7 cellular contexts compared by ENCODE assay signal in genomic region chr21:44976556-44977270, GRCh38. TPM values are rescaled to one million over a fixed set of nuclear protein-coding genes. Genes with fewer than 3 reads are reported as not detected.
DNase-seq lines count a peak whose midpoint lies in the region; ATAC-seq and TF ChIP-seq lines count a peak whose summit lies in the region.
"Not testable (repeated sequence)": the region's sequence is repeated elsewhere in the genome, so short reads cannot be mapped to it uniquely, and the experiment has no call there.

No MANE protein-coding gene starts in this region.

- in situ Hi-C loops in astrocyte of the spinal cord (cut with HindIII; ENCODE audit: low sequenced_read_pairs): not testable (repeated sequence)

- not testable (repeated sequence) for H3K9me2 ChIP-seq in PC-3 (replicated peaks; ENCODE audit: low read length)

- peak; percentile 19 for TF ChIP-seq CTCF in Calu3 (IDR thresholded peaks at IDR 0.05; ENCODE audit: unreplicated experiment)
- TF ChIP-seq CTCF in PC-3 (conservative IDR thresholded peaks at IDR 0.05; ENCODE audit: low read depth, low read length): peak; percentile 41; the same call in 1 of the 2 replicates
- TF ChIP-seq CTCF in astrocyte of the spinal cord (IDR thresholded peaks at IDR 0.05; ENCODE audit: low read depth, low read length): peak; percentile 38
- peak; percentile 68 for TF ChIP-seq CTCF in endodermal cell (conservative IDR thresholded peaks at IDR 0.05)
- peak; percentile 13 for TF ChIP-seq CTCF in cardiac muscle cell (IDR thresholded peaks at IDR 0.05; ENCODE audit: low read depth, low read length)
- TF ChIP-seq CTCF in neural crest cell (conservative IDR thresholded peaks at IDR 0.05): peak; percentile 50
- TF ChIP-seq CTCF in smooth muscle cell (IDR thresholded peaks at IDR 0.05; ENCODE audit: borderline replicate concordance, insufficient read depth, poor library complexity, severe bottlenecking): peak; percentile 34

- ATAC-seq in PC-3: not testable (repeated sequence)

- intact Hi-C loops in Calu3 (cut with micrococcal nuclease; ENCODE audit: unreplicated experiment); PC-3 (cut with micrococcal nuclease): not testable (repeated sequence)

- H3K27me3 Mint-ChIP-seq in Calu3 (ENCODE audit: unreplicated experiment); endodermal cell (ENCODE audit: insufficient read depth); neural crest cell (ENCODE audit: low read depth): not testable (repeated sequence)

- not testable (repeated sequence) for H3K27ac Mint-ChIP-seq in Calu3 (ENCODE audit: unreplicated experiment); endodermal cell; neural crest cell (ENCODE audit: unreplicated experiment)

- not testable (repeated sequence) for H3K79me2 ChIP-seq in PC-3 (ENCODE audit: low read length); smooth muscle cell (ENCODE audit: low read depth)

- not testable (repeated sequence) for H3K36me3 Mint-ChIP-seq in Calu3 (ENCODE audit: insufficient read depth, unreplicated experiment); neural crest cell (ENCODE audit: low read depth)
- peaks cover 22% of the 10 kb centered on the region for H3K36me3 Mint-ChIP-seq in endodermal cell (ENCODE audit: low read depth)

- not testable (repeated sequence) for DNase-seq in Calu3; PC-3; astrocyte of the spinal cord (ENCODE audit: low read depth, low spot score); endodermal cell; cardiac muscle cell (ENCODE audit: low read depth in 1 of 2, low spot score in 1 of 2); neural crest cell (ENCODE audit: low read depth, low spot score); smooth muscle cell (lab: John Stamatoyannopoulos, UW; ENCODE audit: unreplicated experiment)

- not testable (repeated sequence) for H3K4me1 ChIP-seq in PC-3 (ENCODE audit: insufficient read depth, low read length); endodermal cell (ENCODE audit: control insufficient read depth, insufficient read depth, low read length); cardiac muscle cell (ENCODE audit: low read depth); smooth muscle cell (ENCODE audit: low read depth)

- H3K36me3 ChIP-seq in PC-3 (ENCODE audit: low read depth, low read length); endodermal cell (ENCODE audit: control insufficient read depth, insufficient read depth, low read length); cardiac muscle cell; smooth muscle cell (ENCODE audit: low read depth): not testable (repeated sequence)

- not testable (repeated sequence) for H3K4me1 Mint-ChIP-seq in Calu3 (ENCODE audit: low read depth, unreplicated experiment); endodermal cell; neural crest cell

- not testable (repeated sequence) for H3K27ac ChIP-seq in PC-3 (ENCODE audit: low read length); endodermal cell (ENCODE audit: low read depth, low read length); cardiac muscle cell; smooth muscle cell (ENCODE audit: low read depth)

- H3K9ac ChIP-seq in PC-3 (ENCODE audit: low read length); endodermal cell (ENCODE audit: extremely low read depth, low read length, poor library complexity, severe bottlenecking); smooth muscle cell (ENCODE audit: low read depth): not testable (repeated sequence)

- not testable (repeated sequence) for H3K4me3 Mint-ChIP-seq in Calu3 (ENCODE audit: low read depth, unreplicated experiment); endodermal cell; neural crest cell

- 89 to 91% methylated on average over 19 to 23 of the region's 24 CpGs for WGBS in endodermal cell (ENCODE audit: insufficient coverage in 1 of 2, insufficient read length in 1 of 2), 2 experiments
- 96% methylated on average over 22 of the region's 24 CpGs for WGBS in smooth muscle cell (ENCODE audit: low lambda C conversion rate)

- H3K27me3 ChIP-seq in PC-3 (ENCODE audit: low read length); endodermal cell (ENCODE audit: control insufficient read depth, insufficient read depth, low read length, poor library complexity, severe bottlenecking); cardiac muscle cell; smooth muscle cell (ENCODE audit: low read depth): not testable (repeated sequence)

- H3K4me2 ChIP-seq in PC-3 (ENCODE audit: low read length); smooth muscle cell: not testable (repeated sequence)

- not testable (repeated sequence) for H3K9me3 ChIP-seq in PC-3 (ENCODE audit: low read length); endodermal cell (ENCODE audit: control insufficient read depth, low read length); cardiac muscle cell (ENCODE audit: low read depth); smooth muscle cell (replicated peaks; ENCODE audit: low read depth)

- POLR2A ChIA-PET in PC-3 (lab: Charles Lee; ENCODE audit: unreplicated experiment): not testable (repeated sequence)

- H3K9me3 Mint-ChIP-seq in Calu3 (ENCODE audit: low read depth, unreplicated experiment); endodermal cell; neural crest cell: not testable (repeated sequence)

- BruUV-seq in Calu3 (replicated peaks; lab: Mats Ljungman, UMichigan); PC-3 (replicated peaks; lab: Mats Ljungman, UMichigan): not testable (repeated sequence)

- not testable (repeated sequence) for H3K4me3 ChIP-seq in PC-3 (ENCODE audit: low read length); astrocyte of the spinal cord (ENCODE audit: low read depth, low read length); endodermal cell (ENCODE audit: low read length); cardiac muscle cell; smooth muscle cell

- not testable (repeated sequence) for H3F3A ChIP-seq in PC-3 (ENCODE audit: low read length, unreplicated experiment); smooth muscle cell (ENCODE audit: low read depth)

- not testable (repeated sequence) for H4K20me1 ChIP-seq in PC-3 (ENCODE audit: low read length); smooth muscle cell (ENCODE audit: low read depth)

- CTCF ChIA-PET in Calu3 (lab: Charles Lee): not testable (repeated sequence)
- CTCF ChIA-PET in PC-3 (lab: Charles Lee): interaction anchor here (1.0 kb wide), 1 partner anchor 126 kb away, joined by 3 read pairs; no protein-coding TSS in a partner anchor

- H2AFZ ChIP-seq in PC-3 (ENCODE audit: low read length); smooth muscle cell (ENCODE audit: low read depth): not testable (repeated sequence)

RNA-seq across cellular contexts. Expression of gene SLX9, which starts 36.9 kb away (rescaled TPM):
- total RNA-seq in Calu3 (2022): 24.6 and 28.6 TPM in 2 replicates
- total RNA-seq in PC-3 (2014; rRNA removed): 80.1 and 94.9 TPM in 2 replicates
- total RNA-seq in endodermal cell: 10 to 100 TPM; 38.0 to 48.9 TPM
- 27.9 TPM for polyA plus RNA-seq in endodermal cell (2013, experiment 1 of 2)
- polyA plus RNA-seq in endodermal cell (2013, experiment 2 of 2): 24.0 TPM
- 26.1 and 31.2 TPM in 2 replicates for total RNA-seq in cardiac muscle cell
- 24.7 and 34.8 TPM in 2 replicates for polyA plus RNA-seq in cardiac muscle cell
- 40.5 and 42.3 TPM in 2 replicates for total RNA-seq in neural crest cell
- total RNA-seq in smooth muscle cell: 13.9 and 15.9 TPM in 2 replicates
- polyA plus RNA-seq in smooth muscle cell: 26.6 and 32.7 TPM in 2 replicates

RNA-seq across cellular contexts. Expression of gene ITGB2, which starts 56.0 kb away (rescaled TPM):
- total RNA-seq in Calu3 (2022) (0.42 and 0.47 TPM in 2 replicates), PC-3 (2014; rRNA removed) (45.1 and 45.7 TPM in 2 replicates), endodermal cell (1 to 10 TPM; 1.6 to 2.3 TPM), cardiac muscle cell (0.25 and 0.57 TPM in 2 replicates), neural crest cell (0.84 and 0.89 TPM in 2 replicates), smooth muscle cell (0.18 TPM in 1 of 2 replicates, not detected in the other)
- 0.36 TPM for polyA plus RNA-seq in endodermal cell (2013, experiment 1 of 2)
- polyA plus RNA-seq in endodermal cell (2013, experiment 2 of 2): 0.54 TPM
- polyA plus RNA-seq in cardiac muscle cell (0.12 and 0.27 TPM in 2 replicates), smooth muscle cell (0.86 and 1.0 TPM in 2 replicates)

Comparison
In these comparisons a context has a peak if more than half of its experiments do, and no peak if none do; other contexts are left out.
1. CTCF ChIP-seq: peak in every context shown above with its lines; median percentile 68 in endodermal cell; 50 in neural crest cell; 41 in PC-3; 38 in astrocyte of the spinal cord; 34 in smooth muscle cell; 19 in Calu3; 13 in cardiac muscle cell.
2. RNA of gene ITGB2, which starts 56.0 kb away (total RNA-seq): 45.1 to 45.7 TPM in PC-3; 1.6 to 2.3 TPM in endodermal cell, 0.84 to 0.89 TPM in neural crest cell, 0.25 to 0.57 TPM in cardiac muscle cell, 0.42 to 0.47 TPM in Calu3 and 0.18 TPM in smooth muscle cell; every median in the first group is over 10 times any median in the second.